ENCODE assay signal across 27 cellular contexts in the genomic region with DNA sequence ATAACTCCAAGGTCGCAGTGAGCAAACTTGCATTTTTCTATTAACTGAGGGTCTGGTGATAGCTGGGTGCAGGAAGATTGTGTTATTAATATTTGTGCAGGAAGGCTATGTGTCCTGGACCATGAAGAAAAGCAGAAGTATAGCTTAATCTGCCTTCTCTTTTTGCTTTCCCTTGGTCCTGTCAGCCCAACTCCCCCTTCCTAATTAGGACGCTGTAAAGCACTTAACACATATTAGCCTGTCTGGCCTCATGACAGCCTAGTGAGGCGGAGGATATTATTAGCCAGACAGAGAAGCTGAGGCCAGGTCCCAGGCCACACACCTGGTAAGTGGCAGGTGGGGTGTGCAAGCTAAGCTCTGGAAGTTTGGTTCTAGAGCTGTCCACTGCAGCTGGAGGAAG. TPM values are rescaled to one million over a fixed set of nuclear protein-coding genes. Genes with fewer than 3 reads are reported as not detected.
DNase-seq lines count a peak whose midpoint lies in the region; ATAC-seq and TF ChIP-seq lines count a peak whose summit lies in the region.
"Had no signal": no experiment of that assay in that cellular context is flagged by ENCODE, and none has a peak within 500 bp of the region (broad histone marks: within the 10 kb centered on the region; RNA-seq: fewer than 3 reads in every experiment).

No MANE protein-coding gene starts in this region.

- peaks cover 6% of the 10 kb centered on the region for H3K4me1 Mint-ChIP-seq in endothelial cell (ENCODE audit: unreplicated experiment)

- no peaks in the 10 kb centered on the region for H3K27me3 ChIP-seq in adipocyte (replicated peaks; ENCODE audit: control insufficient read depth, insufficient read depth, low read length)
- no peaks in the 10 kb centered on the region for H3K27me3 ChIP-seq in brain microvascular endothelial cell (replicated peaks)
- no peaks in the 10 kb centered on the region for H3K27me3 ChIP-seq in thyroid gland
- H3K27me3 ChIP-seq: ascending aorta had no signal

- ATAC-seq in GM19324 (IDR thresholded peaks at IDR 0.05; ENCODE audit: low FRiP score, unreplicated experiment) = no peak
- ATAC-seq: stimulated activated effector memory CD8-positive, alpha-beta T cell treated with anti-CD3 and anti-CD28 coated beads, Interleukin-12 subunit alpha, Interleukin-12 subunit beta, amount 100 ng/mL, for 72 hours had no signal

- no peak overlapping the region for H3K27ac Mint-ChIP-seq in endothelial cell (ENCODE audit: unreplicated experiment)
- H3K27ac Mint-ChIP-seq: mesothelial cell of epicardium; nephron progenitor cell; stimulated activated effector memory CD8-positive, alpha-beta T cell treated with anti-CD3 and anti-CD28 coated beads, Interleukin-12 subunit alpha, Interleukin-12 subunit beta, amount 100 ng/mL, for 72 hours had no signal

- H3K9ac ChIP-seq in adipocyte (ENCODE audit: low read length) = peak overlapping the region; percentile 69

- TF ChIP-seq CTCF in brain microvascular endothelial cell (IDR thresholded peaks at IDR 0.05; ENCODE audit: low read depth, low read length, missing control alignments) (no peak), thyroid gland (IDR thresholded peaks at IDR 0.05) (no peak), endothelial cell (IDR thresholded peaks at IDR 0.05; ENCODE audit: unreplicated experiment) (no peak)

- 87 to 92% methylated on average over 3 of the region's 3 CpGs for WGBS in thyroid gland, 2 donors

- no peak for TF ChIP-seq POLR2A in thyroid gland (IDR thresholded peaks at IDR 0.05)

- H3K36me3 ChIP-seq in adipocyte (ENCODE audit: control insufficient read depth, insufficient read depth, low read length, severe bottlenecking) = no peaks in the 10 kb centered on the region
- H3K36me3 ChIP-seq in brain microvascular endothelial cell (replicated peaks) = no peaks in the 10 kb centered on the region
- no peaks in the 10 kb centered on the region for H3K36me3 ChIP-seq in thyroid gland

- peaks cover 61% of the 10 kb centered on the region for H3K4me1 ChIP-seq in adipocyte (ENCODE audit: control insufficient read depth, insufficient read depth, low read length)
- no peaks in the 10 kb centered on the region for H3K4me1 ChIP-seq in thyroid gland
- H3K4me1 ChIP-seq: ascending aorta had no signal

- no peaks in the 10 kb centered on the region for H3K27me3 Mint-ChIP-seq in endothelial cell (ENCODE audit: unreplicated experiment)

- DNase-seq in AML-193 (lab: John Stamatoyannopoulos, UW) = peak; percentile 49 to 57
- peak; percentile 46 for DNase-seq in Kasumi-1 (lab: John Stamatoyannopoulos, UW)
- DNase-seq in adipocyte (ENCODE audit: low read depth) = no peak
- DNase-seq in mesenteric fat pad (ENCODE audit: low spot score) = peak; percentile 0
- no peak for DNase-seq in brain microvascular endothelial cell
- no peak for DNase-seq in thyroid gland
- no peak for DNase-seq in endothelial cell (ENCODE audit: low spot score)
- DNase-seq: activated CD4-positive, alpha-beta T cell treated with anti-CD3 and anti-CD28 coated beads for 48 hours; activated CD8-positive, alpha-beta memory T cell treated with anti-CD3 and anti-CD28 coated beads, Interleukin-2, amount 50 U/mL, for 4 hours; activated gamma-delta T cell treated with Interleukin-2 at 50 U/mL for 16 hours; DND-41; hippocampal formation; islet precursor cell; MM.1S; NCI-H1930; nephron progenitor cell; PC-3; T-helper 9 cell had no signal

- intact Hi-C loops in thyroid gland (cut with DNase I) = no loop called here

- peaks cover 3% of the 10 kb centered on the region for H3K36me3 Mint-ChIP-seq in endothelial cell (ENCODE audit: low read depth, unreplicated experiment)

- in situ Hi-C loops in brain microvascular endothelial cell (cut with HindIII; ENCODE audit: low pct_ligation_motif_present, low sequenced_read_pairs) = no loop called here

- no peak overlapping the region for H3K4me3 Mint-ChIP-seq in endothelial cell (ENCODE audit: unreplicated experiment)
- H3K4me3 Mint-ChIP-seq: mesothelial cell of epicardium; nephron progenitor cell; stimulated activated effector memory CD8-positive, alpha-beta T cell treated with anti-CD3 and anti-CD28 coated beads, Interleukin-12 subunit alpha, Interleukin-12 subunit beta, amount 100 ng/mL, for 72 hours had no signal

- H3K27ac ChIP-seq in brain microvascular endothelial cell = no peak overlapping the region
- H3K27ac ChIP-seq in thyroid gland = no peak overlapping the region

- no peak overlapping the region for H3K4me3 ChIP-seq in adipocyte (ENCODE audit: low read length)
- H3K4me3 ChIP-seq in brain microvascular endothelial cell (ENCODE audit: low read depth, low read length) = no peak overlapping the region
- no peak overlapping the region for H3K4me3 ChIP-seq in thyroid gland (replicated peaks in 1 of 3)
- H3K4me3 ChIP-seq: ascending aorta had no signal

- H3K9me3 Mint-ChIP-seq in endothelial cell (ENCODE audit: unreplicated experiment) = no peaks in the 10 kb centered on the region
- H3K9me3 Mint-ChIP-seq: mesothelial cell of epicardium; nephron progenitor cell; stimulated activated effector memory CD8-positive, alpha-beta T cell treated with anti-CD3 and anti-CD28 coated beads, Interleukin-12 subunit alpha, Interleukin-12 subunit beta, amount 100 ng/mL, for 72 hours had no signal

- H3K9me3 ChIP-seq in adipocyte (ENCODE audit: control insufficient read depth, low read length) (no peaks in the 10 kb centered on the region), thyroid gland (no peaks in the 10 kb centered on the region)
- H3K9me3 ChIP-seq: ascending aorta had no signal

RNA-seq across cellular contexts. Expression of a gene that starts 29.5 kb away (rescaled TPM):
- total RNA-seq in mesenteric fat pad (0.35 TPM), thyroid gland (under 1 TPM in 1 of 4 donors, not detected in 3; 0.27 TPM), endothelial cell (ENCODE audit: unreplicated experiment) (not detected)
- total RNA-seq: ascending aorta, chondrocyte, H4, mesothelial cell of epicardium, NCI-H460, PC-3, pulmonary artery endothelial cell, SK-MEL-5 had no signal

Comparison
In these comparisons a context has a peak if more than half of its experiments do, and no peak if none do; other contexts are left out.
1. DNase-seq: peak in AML-193 (2 of 2), Kasumi-1 (2 of 2) and mesenteric fat pad (single experiment); none in adipocyte (single experiment), brain microvascular endothelial cell (single experiment), thyroid gland (0 of 2) and endothelial cell (single experiment).